Comparison of ENCODE assay signal across 2 cellular contexts in the genomic region with DNA sequence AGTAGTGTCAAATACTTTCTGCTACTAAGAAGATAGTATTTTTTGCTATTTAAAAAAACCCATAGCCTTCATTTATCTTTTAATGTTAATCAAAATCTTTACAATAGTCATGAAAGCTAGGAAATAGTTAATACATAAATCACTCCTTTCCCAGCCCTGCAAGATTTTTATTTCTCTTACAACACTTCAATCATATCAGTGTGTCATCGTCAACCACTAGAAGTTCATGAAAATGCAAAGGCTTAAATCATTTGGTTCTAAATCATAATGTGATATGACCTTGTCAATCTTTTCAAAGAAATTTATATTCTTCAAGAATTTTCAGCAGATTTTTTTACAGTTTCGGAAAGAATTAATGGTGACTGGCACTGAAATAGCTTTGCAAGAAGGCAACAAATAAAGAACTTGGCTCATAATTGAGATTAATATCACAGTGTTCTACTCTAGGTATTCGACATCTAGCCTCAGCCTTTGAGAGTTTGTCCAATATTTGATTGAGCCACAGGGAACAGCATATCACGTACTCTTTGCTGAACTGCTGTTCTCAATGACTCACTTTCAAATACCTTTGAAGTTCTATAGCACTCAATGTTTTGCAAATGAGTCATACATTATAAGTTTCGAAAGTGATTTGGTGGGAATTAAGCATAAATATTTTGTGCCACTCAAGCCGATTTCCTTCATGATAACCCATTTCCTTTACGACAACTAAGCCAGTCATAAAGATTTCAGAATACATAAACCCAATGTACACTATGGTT.
TF ChIP-seq lines count a peak whose summit lies in the region.

No MANE protein-coding gene starts in this region.

TF ChIP-seq in endothelial cell of umbilical vein, 7 proteins besides CTCF, POLR2A, EP300 and RAD21 (continued from another document):
- no peak for TF ChIP-seq MYC (IDR thresholded peaks at IDR 0.05; ENCODE audit: low read depth, low read length)
- TF ChIP-seq POLR2AphosphoS5 (IDR thresholded peaks at IDR 0.05; ENCODE audit: insufficient read depth, low read depth, low read length): no peak
- TF ChIP-seq, protein P1, sequence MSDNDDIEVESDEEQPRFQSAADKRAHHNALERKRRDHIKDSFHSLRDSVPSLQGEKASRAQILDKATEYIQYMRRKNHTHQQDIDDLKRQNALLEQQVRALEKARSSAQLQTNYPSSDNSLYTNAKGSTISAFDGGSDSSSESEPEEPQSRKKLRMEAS (IDR thresholded peaks at IDR 0.05; ENCODE audit: insufficient read depth, insufficient read length): no peak

TF ChIP-seq in neural cell, 6 proteins besides CTCF, POLR2A, EP300 and RAD21 (continued from another document):
- TF ChIP-seq, protein P2, sequence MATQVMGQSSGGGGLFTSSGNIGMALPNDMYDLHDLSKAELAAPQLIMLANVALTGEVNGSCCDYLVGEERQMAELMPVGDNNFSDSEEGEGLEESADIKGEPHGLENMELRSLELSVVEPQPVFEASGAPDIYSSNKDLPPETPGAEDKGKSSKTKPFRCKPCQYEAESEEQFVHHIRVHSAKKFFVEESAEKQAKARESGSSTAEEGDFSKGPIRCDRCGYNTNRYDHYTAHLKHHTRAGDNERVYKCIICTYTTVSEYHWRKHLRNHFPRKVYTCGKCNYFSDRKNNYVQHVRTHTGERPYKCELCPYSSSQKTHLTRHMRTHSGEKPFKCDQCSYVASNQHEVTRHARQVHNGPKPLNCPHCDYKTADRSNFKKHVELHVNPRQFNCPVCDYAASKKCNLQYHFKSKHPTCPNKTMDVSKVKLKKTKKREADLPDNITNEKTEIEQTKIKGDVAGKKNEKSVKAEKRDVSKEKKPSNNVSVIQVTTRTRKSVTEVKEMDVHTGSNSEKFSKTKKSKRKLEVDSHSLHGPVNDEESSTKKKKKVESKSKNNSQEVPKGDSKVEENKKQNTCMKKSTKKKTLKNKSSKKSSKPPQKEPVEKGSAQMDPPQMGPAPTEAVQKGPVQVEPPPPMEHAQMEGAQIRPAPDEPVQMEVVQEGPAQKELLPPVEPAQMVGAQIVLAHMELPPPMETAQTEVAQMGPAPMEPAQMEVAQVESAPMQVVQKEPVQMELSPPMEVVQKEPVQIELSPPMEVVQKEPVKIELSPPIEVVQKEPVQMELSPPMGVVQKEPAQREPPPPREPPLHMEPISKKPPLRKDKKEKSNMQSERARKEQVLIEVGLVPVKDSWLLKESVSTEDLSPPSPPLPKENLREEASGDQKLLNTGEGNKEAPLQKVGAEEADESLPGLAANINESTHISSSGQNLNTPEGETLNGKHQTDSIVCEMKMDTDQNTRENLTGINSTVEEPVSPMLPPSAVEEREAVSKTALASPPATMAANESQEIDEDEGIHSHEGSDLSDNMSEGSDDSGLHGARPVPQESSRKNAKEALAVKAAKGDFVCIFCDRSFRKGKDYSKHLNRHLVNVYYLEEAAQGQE (IDR thresholded peaks at IDR 0.05; ENCODE audit: borderline replicate concordance): no peak
- no peak for TF ChIP-seq SMC3 (conservative IDR thresholded peaks at IDR 0.05; ENCODE audit: poor library complexity)
